ENCODE assay signal across 23 cellular contexts in the genomic region with DNA sequence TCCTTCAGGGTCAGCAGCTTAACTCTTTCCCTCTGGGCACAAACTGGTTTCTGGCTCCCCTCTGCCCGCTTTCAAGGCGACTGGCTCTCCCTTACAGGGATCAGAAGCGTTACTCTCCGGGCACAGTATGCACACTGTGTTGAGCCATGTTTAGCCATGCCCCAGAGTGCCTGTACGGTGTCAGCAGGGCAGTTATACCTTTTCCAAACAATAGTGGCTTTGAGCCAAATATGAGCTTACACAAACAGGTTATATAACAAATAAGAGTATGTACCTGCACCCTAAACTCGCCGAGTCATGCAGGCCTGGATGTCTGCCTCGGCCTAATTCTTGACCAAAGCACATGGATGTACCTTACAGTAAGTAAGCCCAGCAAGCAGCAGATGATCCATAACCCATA.
A peak's percentile ranks its signal among the peaks of the same experiment; 100 is the strongest.
DNase-seq lines count a peak whose midpoint lies in the region; ATAC-seq, FAIRE-seq and TF ChIP-seq lines count a peak whose summit lies in the region.
"Had no signal": no experiment of that assay in that cellular context is flagged by ENCODE, and none has a peak within 500 bp of the region (broad histone marks: within the 10 kb centered on the region; RNA-seq: fewer than 3 reads in every experiment).

No MANE protein-coding gene starts in this region.

- H2AFZ ChIP-seq in IMR-90 (replicated peaks; ENCODE audit: low read length, poor library complexity) (no peak overlapping the region), H1 (ENCODE audit: low read length) (no peak overlapping the region; the same call in 1 of the 2 replicates), neuronal stem cell (ENCODE audit: low read length) (no peak overlapping the region)
- H2AFZ ChIP-seq: GM23338 had no signal

- ATAC-seq in IMR-90 (ENCODE audit: low read depth), result no peak
- ATAC-seq: A549, GM23338 had no signal

- H3K27me3 ChIP-seq in IMR-90 (ENCODE audit: control insufficient read depth, insufficient read depth, low read length) (no peaks in the 10 kb centered on the region), H1 (replicated peaks in 1 of 4; ENCODE audit: control insufficient read depth in 3 of 4, extremely low read depth in 1 of 4, insufficient read depth in 3 of 4, low read length in 3 of 4) (no peaks in the 10 kb centered on the region), neuronal stem cell (ENCODE audit: control insufficient read depth in 3 of 3, insufficient read depth in 3 of 3, low read depth in 1 of 3, low read length in 3 of 3) (no peaks in the 10 kb centered on the region), skeletal muscle tissue (ENCODE audit: control insufficient read depth in 3 of 3, insufficient read depth in 3 of 3, low read length in 3 of 3) (no peaks in the 10 kb centered on the region), transverse colon (no peaks in the 10 kb centered on the region), left ventricle myocardium inferior (ENCODE audit: low read depth) (no peaks in the 10 kb centered on the region)

- in situ Hi-C loops in IMR-90 (cut with MboI; ENCODE audit: low sequenced_read_pairs) (no loop called here), transverse colon (cut with MboI; ENCODE audit: low pct_ligation_motif_present in 1 of 4, low pct_unique_long_range_greater_than_20kb in 1 of 4, low sequenced_read_pairs in 3 of 4) (no loop called here)

- dilution Hi-C loops in IMR-90 (cut with HindIII; ENCODE audit: low sequenced_read_pairs, unreplicated experiment), result no loop called here

- TF ChIP-seq CTCF in IMR-90 (conservative IDR thresholded peaks at IDR 0.05; ENCODE audit: low read depth, low read length) (no peak), H1 (IDR thresholded peaks at IDR 0.05; ENCODE audit: control extremely low read depth in 1 of 3, insufficient read depth in 1 of 3, low read depth in 1 of 3, low read length in 3 of 3) (no peak), transverse colon (IDR thresholded peaks at IDR 0.05) (no peak), left ventricle myocardium inferior (IDR thresholded peaks at IDR 0.05; ENCODE audit: borderline replicate concordance) (no peak)

- no peak overlapping the region for H3K14ac ChIP-seq in IMR-90 (replicated peaks; ENCODE audit: low read depth, low read length)
- no peak overlapping the region for H3K14ac ChIP-seq in H1 (ENCODE audit: insufficient read length)
- no peak overlapping the region for H3K14ac ChIP-seq in neuronal stem cell (ENCODE audit: low read length)

- H4K5ac ChIP-seq in IMR-90 (ENCODE audit: low read depth, low read length) (no peak overlapping the region), H1 (ENCODE audit: insufficient read length, low read depth, low read length) (no peak overlapping the region)

- H2AK5ac ChIP-seq in IMR-90 (ENCODE audit: low read depth, low read length) (peak overlapping the region; percentile 32), H1 (ENCODE audit: low read depth, low read length) (no peak overlapping the region), neuronal stem cell (ENCODE audit: low read depth, low read length) (no peak overlapping the region)

- H3K36me3 ChIP-seq in IMR-90 (ENCODE audit: control insufficient read depth, insufficient read depth, low read length), result no peaks in the 10 kb centered on the region
- no peaks in the 10 kb centered on the region for H3K36me3 ChIP-seq in H1 (ENCODE audit: control insufficient read depth in 2 of 4, insufficient read depth in 4 of 4, low read length in 3 of 4)
- H3K36me3 ChIP-seq in neuronal stem cell (replicated peaks in 1 of 2; ENCODE audit: control insufficient read depth in 2 of 2, insufficient read depth in 2 of 2, low read length in 2 of 2), result no peaks in the 10 kb centered on the region
- H3K36me3 ChIP-seq in skeletal muscle tissue (ENCODE audit: control insufficient read depth in 3 of 3, insufficient read depth in 3 of 3, low read length in 3 of 3), result peaks cover 6 to 17% (median 7%) of the 10 kb centered on the region in 3 donors
- no peaks in the 10 kb centered on the region for H3K36me3 ChIP-seq in transverse colon
- H3K36me3 ChIP-seq in left ventricle myocardium inferior, result no peaks in the 10 kb centered on the region
- H3K36me3 ChIP-seq: HAP-1 had no signal

- H2BK5ac ChIP-seq in IMR-90 (ENCODE audit: low read depth, low read length, poor library complexity, severe bottlenecking) (no peak overlapping the region), H1 (ENCODE audit: low read depth, low read length) (no peak overlapping the region), neuronal stem cell (ENCODE audit: low read length) (no peak overlapping the region)

- H2AK9ac ChIP-seq in IMR-90 (replicated peaks; ENCODE audit: low read depth, low read length, poor library complexity), result no peak overlapping the region

- POLR2A ChIA-PET in IMR-90 (lab: Charles Lee; ENCODE audit: unreplicated experiment), result interaction anchor here (0.6 kb wide), 1 partner anchor 9 kb away, joined by 3 read pairs; no protein-coding TSS in a partner anchor
- POLR2A ChIA-PET in H1 (lab: Charles Lee; ENCODE audit: partially characterized antibody), result interaction anchor here (0.8 kb wide), 1 partner anchor 9 kb away, joined by 3 read pairs; no protein-coding TSS in a partner anchor

- no peaks in the 10 kb centered on the region for H3K23me2 ChIP-seq in H1 (ENCODE audit: low read depth, low read length)

- H3K23ac ChIP-seq in IMR-90 (ENCODE audit: low read depth, low read length) (no peak overlapping the region; the same call in 1 of the 2 replicates), H1 (ENCODE audit: insufficient read length) (no peak overlapping the region), neuronal stem cell (ENCODE audit: low read depth, low read length, poor library complexity) (no peak overlapping the region)

- H3K56ac ChIP-seq in IMR-90 (ENCODE audit: extremely low read depth, insufficient read depth, low read length), result no peak overlapping the region
- no peak overlapping the region for H3K56ac ChIP-seq in H1 (replicated peaks; ENCODE audit: insufficient read length, low read depth, low read length)

- H3K79me2 ChIP-seq in H1 (ENCODE audit: control insufficient read depth in 1 of 2, insufficient read depth in 2 of 2, low read length in 2 of 2), result no peaks in the 10 kb centered on the region

- intact Hi-C loops in IMR-90 (cut with micrococcal nuclease) (no loop called here), transverse colon (cut with DNase I; ENCODE audit: low total_unique reads) (no loop called here), left ventricle myocardium inferior (cut with micrococcal nuclease) (no loop called here)

- H2BK20ac ChIP-seq in IMR-90 (ENCODE audit: low read depth, low read length) (no peak overlapping the region), H1 (ENCODE audit: low read length) (no peak overlapping the region)

- 66% methylated on average over 3 of the region's 8 CpGs; no CpG with 5 or more reads in 1 of the 2 experiments for WGBS in IMR-90 (ENCODE audit: extremely low coverage in 2 of 2, insufficient read length in 1 of 2), 2 experiments
- WGBS in H1 (ENCODE audit: extremely low coverage in 1 of 2, insufficient coverage in 1 of 2, insufficient read length in 1 of 2, insufficient replicate concordance in 2 of 2, low coverage in 1 of 2, low lambda C conversion rate in 2 of 2, missing lambda C conversion rate in 1 of 2), 2 experiments, result 91% methylated on average over 8 of the region's 8 CpGs; no CpG with 5 or more reads in 1 of the 2 experiments
- WGBS in neuronal stem cell (ENCODE audit: extremely low coverage in 2 of 2, insufficient read length in 2 of 2, insufficient replicate concordance in 1 of 2), 2 donors, result no CpG with 5 or more reads among the region's 8 CpGs
- WGBS in transverse colon (ENCODE audit: low coverage in 1 of 2), 2 donors, result 93 to 100% methylated on average over 4 to 8 of the region's 8 CpGs

- H3K9me1 ChIP-seq in IMR-90 (ENCODE audit: insufficient read depth, low read length), result no peaks in the 10 kb centered on the region

- no peak overlapping the region for H3K9ac ChIP-seq in IMR-90 (ENCODE audit: low read depth, low read length)
- no peak overlapping the region for H3K9ac ChIP-seq in H1 (replicated peaks in 1 of 4; ENCODE audit: extremely low read depth in 1 of 4, low read depth in 3 of 4, low read length in 3 of 4)
- H3K9ac ChIP-seq in neuronal stem cell (ENCODE audit: low read depth, low read length, poor library complexity), result no peak overlapping the region
- no peak overlapping the region for H3K9ac ChIP-seq in skeletal muscle tissue (ENCODE audit: low read depth in 1 of 3, low read length in 3 of 3)

- CTCF ChIA-PET in IMR-90 (lab: Yijun Ruan, JAX) (interaction anchor here (1.4 kb wide), 1 partner anchor 9 kb away, joined by 4 read pairs; no protein-coding TSS in a partner anchor), H1 (lab: Charles Lee; ENCODE audit: partially characterized antibody) (interaction anchor here (0.6 to 5.4 kb wide), 10 partner anchors 9 to 521 kb away, joined by 3 to 34 read pairs (median 5); no protein-coding TSS in a partner anchor)

- H2BK120ac ChIP-seq in IMR-90 (ENCODE audit: low read depth, low read length) (no peak overlapping the region), H1 (replicated peaks; ENCODE audit: low read depth, low read length) (no peak overlapping the region), neuronal stem cell (ENCODE audit: low read depth, low read length) (no peak overlapping the region)

- H3K79me1 ChIP-seq in IMR-90 (ENCODE audit: low read depth in 1 of 2, low read length in 2 of 2), result no peaks in the 10 kb centered on the region
- no peaks in the 10 kb centered on the region for H3K79me1 ChIP-seq in H1 (ENCODE audit: low read depth, low read length)
- no peaks in the 10 kb centered on the region for H3K79me1 ChIP-seq in neuronal stem cell (ENCODE audit: low read depth, low read length)

- H3K9me3 ChIP-seq in IMR-90 (ENCODE audit: control insufficient read depth, insufficient read depth, low read length) (no peaks in the 10 kb centered on the region), H1 (ENCODE audit: insufficient read depth in 2 of 2, low read depth in 1 of 2, low read length in 1 of 2) (no peaks in the 10 kb centered on the region), neuronal stem cell (replicated peaks in 1 of 2; ENCODE audit: control insufficient read depth in 2 of 2, insufficient read depth in 1 of 2, low read depth in 1 of 2, low read length in 2 of 2) (no peaks in the 10 kb centered on the region), skeletal muscle tissue (ENCODE audit: control insufficient read depth in 3 of 3, low read length in 3 of 3) (no peaks in the 10 kb centered on the region), transverse colon (no peaks in the 10 kb centered on the region), left ventricle myocardium inferior (replicated peaks) (peaks cover 11% of the 10 kb centered on the region)
- H3K9me3 ChIP-seq: A549, HAP-1 had no signal

- H2BK12ac ChIP-seq in H1 (ENCODE audit: low read depth, low read length) (no peak overlapping the region), neuronal stem cell (ENCODE audit: low read length) (peak overlapping the region; percentile 36)

- TF ChIP-seq POLR2A in IMR-90 (IDR thresholded peaks at IDR 0.05; ENCODE audit: low read depth, low read length) (no peak), H1 (IDR thresholded peaks at IDR 0.05; ENCODE audit: control extremely low read depth in 1 of 2, low read depth in 2 of 2, low read length in 2 of 2) (no peak), transverse colon (IDR thresholded peaks at IDR 0.05) (no peak)

- H3K4me1 ChIP-seq in IMR-90 (ENCODE audit: control insufficient read depth, insufficient read depth, low read length), result peaks cover 5% of the 10 kb centered on the region; the same call in 1 of the 2 replicates
- no peaks in the 10 kb centered on the region; a peak in 1 of 7 replicates for H3K4me1 ChIP-seq in H1 (replicated peaks in 1 of 4; ENCODE audit: control insufficient read depth in 3 of 4, insufficient read depth in 4 of 4, low read length in 3 of 4)
- H3K4me1 ChIP-seq in neuronal stem cell (ENCODE audit: control insufficient read depth in 2 of 2, insufficient read depth in 1 of 2, low read depth in 1 of 2, low read length in 2 of 2), result peaks cover 0 to 3% of the 10 kb centered on the region in 2 donors
- H3K4me1 ChIP-seq in skeletal muscle tissue (ENCODE audit: control insufficient read depth in 3 of 3, insufficient read depth in 3 of 3, low read length in 3 of 3), result peaks cover 7 to 9% (median 9%) of the 10 kb centered on the region in 3 donors
- H3K4me1 ChIP-seq in transverse colon, result no peaks in the 10 kb centered on the region
- H3K4me1 ChIP-seq in left ventricle myocardium inferior, result no peaks in the 10 kb centered on the region
- H3K4me1 ChIP-seq: A549, HAP-1 had no signal

- H3K27ac ChIP-seq in IMR-90 (ENCODE audit: insufficient read depth, low read length), result no peak overlapping the region
- no peak overlapping the region; the same call in 1 of the 2 replicates for H3K27ac ChIP-seq in H1 (ENCODE audit: low read depth, low read length)
- no peak overlapping the region for H3K27ac ChIP-seq in neuronal stem cell (replicated peaks; ENCODE audit: low read length)
- peak overlapping the region; percentile 6 for H3K27ac ChIP-seq in skeletal muscle tissue (ENCODE audit: low read depth, low read length)
- no peak overlapping the region for H3K27ac ChIP-seq in transverse colon
- H3K27ac ChIP-seq in left ventricle myocardium inferior (replicated peaks), result no peak overlapping the region

- H4K20me1 ChIP-seq in IMR-90 (ENCODE audit: insufficient read depth, low read length) (no peaks in the 10 kb centered on the region), H1 (replicated peaks in 1 of 2; ENCODE audit: control insufficient read depth in 1 of 2, insufficient read depth in 2 of 2, low read length in 2 of 2) (no peaks in the 10 kb centered on the region)

- no peak for TF ChIP-seq RAD21 in IMR-90 (IDR thresholded peaks at IDR 0.05; ENCODE audit: low read length)
- TF ChIP-seq RAD21 in H1 (IDR thresholded peaks at IDR 0.05 in 1 of 2, conservative IDR thresholded peaks at IDR 0.05 in 1 of 2; ENCODE audit: low read depth in 2 of 2, low read length in 2 of 2), result no peak

- H2BK15ac ChIP-seq in IMR-90 (ENCODE audit: low read depth, low read length), result no peak overlapping the region
- no peak overlapping the region for H2BK15ac ChIP-seq in H1 (ENCODE audit: low read length)
- H2BK15ac ChIP-seq in neuronal stem cell (ENCODE audit: low read length), result peak overlapping the region; percentile 6

- no peak overlapping the region for H3K4ac ChIP-seq in IMR-90 (ENCODE audit: low read depth, low read length)
- no peak overlapping the region for H3K4ac ChIP-seq in H1 (replicated peaks; ENCODE audit: insufficient read length, low read depth, low read length)
- H3K4ac ChIP-seq in neuronal stem cell (ENCODE audit: low read length), result no peak overlapping the region

- H3K4me2 ChIP-seq in IMR-90 (ENCODE audit: low read depth, low read length) (no peak overlapping the region), H1 (ENCODE audit: insufficient read depth in 1 of 2, low read depth in 2 of 2, low read length in 2 of 2) (no peak overlapping the region), neuronal stem cell (ENCODE audit: insufficient read depth, low read length, poor library complexity, severe bottlenecking) (no peak overlapping the region)
- H3K4me2 ChIP-seq: A549, GM23338 had no signal

- TF ChIP-seq EP300 in H1 (IDR thresholded peaks at IDR 0.05; ENCODE audit: borderline replicate concordance in 1 of 2, low read depth in 2 of 2, low read length in 2 of 2), result no peak
- no peak for TF ChIP-seq EP300 in transverse colon (IDR thresholded peaks at IDR 0.05; ENCODE audit: low read depth)

- H4K91ac ChIP-seq in IMR-90 (ENCODE audit: insufficient read depth, low read depth, low read length), result no peak overlapping the region
- no peak overlapping the region for H4K91ac ChIP-seq in H1 (replicated peaks; ENCODE audit: insufficient read length, low read length)
- H4K91ac ChIP-seq in neuronal stem cell (ENCODE audit: low read depth, low read length, poor library complexity), result no peak overlapping the region

- no peak overlapping the region for H3K4me3 ChIP-seq in IMR-90 (ENCODE audit: insufficient read depth, low read depth, low read length)
- H3K4me3 ChIP-seq in H1 (ENCODE audit: extremely low read depth in 1 of 4, insufficient read depth in 2 of 4, low read depth in 3 of 4, low read length in 4 of 4), result no peak overlapping the region
- H3K4me3 ChIP-seq in neuronal stem cell (ENCODE audit: low read length in 2 of 2), result no peak overlapping the region
- H3K4me3 ChIP-seq in skeletal muscle tissue (ENCODE audit: low read length in 3 of 3), result no peak overlapping the region
- no peak overlapping the region for H3K4me3 ChIP-seq in transverse colon
- no peak overlapping the region for H3K4me3 ChIP-seq in left ventricle myocardium inferior
- H3K4me3 ChIP-seq: A549, GM23338, HAP-1 had no signal

- no TSS peak for BruUV-seq in IMR-90 (replicated peaks; lab: Mats Ljungman, UMichigan)

- H4K8ac ChIP-seq in IMR-90 (ENCODE audit: low read depth in 2 of 2, low read length in 2 of 2) (no peak overlapping the region), H1 (ENCODE audit: extremely low read depth, insufficient read depth, low read length) (peak overlapping the region; percentile 4; the same call in 1 of the 2 replicates), neuronal stem cell (ENCODE audit: low read depth, low read length) (no peak overlapping the region)

- DNase-seq in IMR-90, result no peak
- no peak for DNase-seq in H1 (ENCODE audit: low read depth in 1 of 2, low spot score in 2 of 2)
- DNase-seq in neuronal stem cell (ENCODE audit: low spot score), result no peak
- no peak for DNase-seq in Ammon's horn (ENCODE audit: low spot score)
- DNase-seq in transverse colon, result no peak
- DNase-seq in left ventricle myocardium inferior, result no peak
- DNase-seq: 8988T; ACHN; C1 segment of cervical spinal cord; Calu3; CD4-positive, alpha-beta memory T cell; COR-L47; DMS53; DMS79 treated with DMSO at 0.1 percent for 48 hours; GF-D8; HFFc6 had no signal

- no peak for FAIRE-seq in H1 (lab: Jason Lieb, UNC)
- FAIRE-seq: A549, GM12891, GM18507, H54 had no signal

- H3K18ac ChIP-seq in IMR-90 (ENCODE audit: low read depth, low read length), result no peak overlapping the region
- H3K18ac ChIP-seq in H1 (ENCODE audit: extremely low read depth, low read length), result no peak overlapping the region
- H3K18ac ChIP-seq in neuronal stem cell (ENCODE audit: low read length), result peak overlapping the region; percentile 17
